Comparison of ENCODE assay signal across 16 cellular contexts in genomic region chrX:44785652-44786051, GRCh38. TPM values are rescaled to one million over a fixed set of nuclear protein-coding genes. Genes with fewer than 3 reads are reported as not detected.
DNase-seq lines count a peak whose midpoint lies in the region; ATAC-seq and TF ChIP-seq lines count a peak whose summit lies in the region.
"Had no signal": no experiment of that assay in that cellular context is flagged by ENCODE, and none has a peak within 500 bp of the region (broad histone marks: within the 10 kb centered on the region; RNA-seq: fewer than 3 reads in every experiment).

No MANE protein-coding gene starts in this region.

- no peaks in the 10 kb centered on the region for H3K4me1 ChIP-seq in IMR-90 (ENCODE audit: control insufficient read depth, insufficient read depth, low read length)
- H3K4me1 ChIP-seq in foreskin keratinocyte, result peaks cover 3% of the 10 kb centered on the region
- H3K4me1 ChIP-seq: BLaER1 treated with 17β-estradiol and CSF1 and Interleukin-3, amounts not matched to agents 10 nM and 100 nM; psoas muscle; suprapubic skin had no signal

- no peak overlapping the region for H3K4ac ChIP-seq in IMR-90 (ENCODE audit: low read depth, low read length)

- H2AK9ac ChIP-seq in IMR-90 (replicated peaks; ENCODE audit: low read depth, low read length, poor library complexity), result no peak overlapping the region

- TF ChIP-seq RAD21 in IMR-90 (IDR thresholded peaks at IDR 0.05; ENCODE audit: low read length), result no peak

- no peak overlapping the region for H2BK15ac ChIP-seq in IMR-90 (ENCODE audit: low read depth, low read length)

- H3K36me3 ChIP-seq in IMR-90 (ENCODE audit: control insufficient read depth, insufficient read depth, low read length), result no peaks in the 10 kb centered on the region
- H3K36me3 ChIP-seq: BLaER1 treated with 17β-estradiol and CSF1 and Interleukin-3, amounts not matched to agents 10 nM and 100 nM; suprapubic skin had no signal

- H2BK20ac ChIP-seq in IMR-90 (ENCODE audit: low read depth, low read length), result no peak overlapping the region

- H3K56ac ChIP-seq in IMR-90 (ENCODE audit: extremely low read depth, insufficient read depth, low read length), result no peak overlapping the region

- intact Hi-C loops in IMR-90 (cut with micrococcal nuclease), result no loop called here

- in situ Hi-C loops in IMR-90 (cut with MboI; ENCODE audit: low sequenced_read_pairs) (no loop called here), astrocyte of the cerebellum (cut with HindIII; ENCODE audit: low sequenced_read_pairs) (no loop called here)

- no peak for TF ChIP-seq POLR2A in IMR-90 (IDR thresholded peaks at IDR 0.05; ENCODE audit: low read depth, low read length)

- H3K18ac ChIP-seq in IMR-90 (ENCODE audit: low read depth, low read length), result no peak overlapping the region

- POLR2A ChIA-PET in IMR-90 (lab: Charles Lee; ENCODE audit: unreplicated experiment), result no interaction called here

- H3K79me1 ChIP-seq in IMR-90 (ENCODE audit: low read depth in 1 of 2, low read length in 2 of 2), result no peaks in the 10 kb centered on the region

- BruUV-seq in IMR-90 (replicated peaks; lab: Mats Ljungman, UMichigan), result no TSS peak

- WGBS in IMR-90 (ENCODE audit: extremely low coverage in 2 of 2, insufficient read length in 1 of 2), 2 experiments, result no CpG with 5 or more reads among the region's 5 CpGs

- TF ChIP-seq CTCF in AG10803 (conservative IDR thresholded peaks at IDR 0.05; ENCODE audit: low read length) (no peak), IMR-90 (conservative IDR thresholded peaks at IDR 0.05; ENCODE audit: low read depth, low read length) (no peak), astrocyte of the cerebellum (IDR thresholded peaks at IDR 0.05; ENCODE audit: low read depth, low read length, missing control alignments) (no peak), foreskin keratinocyte (conservative IDR thresholded peaks at IDR 0.05) (no peak), omental fat pad (IDR thresholded peaks at IDR 0.05) (no peak)

- no peaks in the 10 kb centered on the region for H4K20me1 ChIP-seq in IMR-90 (ENCODE audit: insufficient read depth, low read length)
- H4K20me1 ChIP-seq: BLaER1 treated with 17β-estradiol and CSF1 and Interleukin-3, amounts not matched to agents 10 nM and 100 nM had no signal

- no peak overlapping the region for H4K91ac ChIP-seq in IMR-90 (ENCODE audit: insufficient read depth, low read depth, low read length)

- H3K23ac ChIP-seq in IMR-90 (ENCODE audit: low read depth, low read length), result no peak overlapping the region

- H3K4me2 ChIP-seq in IMR-90 (ENCODE audit: low read depth, low read length), result no peak overlapping the region
- H3K4me2 ChIP-seq: BLaER1 treated with 17β-estradiol and CSF1 and Interleukin-3, amounts not matched to agents 10 nM and 100 nM had no signal

- H2AFZ ChIP-seq in IMR-90 (replicated peaks; ENCODE audit: low read length, poor library complexity), result no peak overlapping the region

- H4K8ac ChIP-seq in IMR-90 (ENCODE audit: low read depth in 2 of 2, low read length in 2 of 2), result no peak overlapping the region

- dilution Hi-C loops in IMR-90 (cut with HindIII; ENCODE audit: low sequenced_read_pairs, unreplicated experiment), result no loop called here

- no peaks in the 10 kb centered on the region for H3K9me1 ChIP-seq in IMR-90 (ENCODE audit: insufficient read depth, low read length)

- H2AK5ac ChIP-seq in IMR-90 (ENCODE audit: low read depth, low read length), result no peak overlapping the region

- no peak overlapping the region for H2BK5ac ChIP-seq in IMR-90 (ENCODE audit: low read depth, low read length, poor library complexity, severe bottlenecking)

- H3K27me3 ChIP-seq in IMR-90 (ENCODE audit: control insufficient read depth, insufficient read depth, low read length) (no peaks in the 10 kb centered on the region), foreskin keratinocyte (no peaks in the 10 kb centered on the region)
- H3K27me3 ChIP-seq: BLaER1 treated with 17β-estradiol and CSF1 and Interleukin-3, amounts not matched to agents 10 nM and 100 nM; suprapubic skin had no signal

- ATAC-seq in IMR-90 (ENCODE audit: low read depth) (peak; percentile 78), foreskin keratinocyte (peak; percentile 90), GM19455 (IDR thresholded peaks at IDR 0.05; ENCODE audit: unreplicated experiment) (no peak), omental fat pad (ENCODE audit: low FRiP score) (no peak)
- ATAC-seq: naive thymus-derived CD4-positive, alpha-beta T cell; psoas muscle had no signal

- no peak overlapping the region for H3K14ac ChIP-seq in IMR-90 (replicated peaks; ENCODE audit: low read depth, low read length)

- no peak overlapping the region for H3K27ac ChIP-seq in IMR-90 (ENCODE audit: insufficient read depth, low read length)
- peak overlapping the region; percentile 56 for H3K27ac ChIP-seq in foreskin keratinocyte
- H3K27ac ChIP-seq: BLaER1 treated with 17β-estradiol and CSF1 and Interleukin-3, amounts not matched to agents 10 nM and 100 nM; psoas muscle; suprapubic skin had no signal

- CTCF ChIA-PET in IMR-90 (lab: Yijun Ruan, JAX), result no interaction called here

- H3K9me3 ChIP-seq in IMR-90 (ENCODE audit: control insufficient read depth, insufficient read depth, low read length), result no peaks in the 10 kb centered on the region
- H3K9me3 ChIP-seq: psoas muscle, suprapubic skin had no signal

- no peak overlapping the region for H2BK120ac ChIP-seq in IMR-90 (ENCODE audit: low read depth, low read length)

- H4K5ac ChIP-seq in IMR-90 (ENCODE audit: low read depth, low read length), result no peak overlapping the region

- H3K9ac ChIP-seq in IMR-90 (ENCODE audit: low read depth, low read length), result no peak overlapping the region
- H3K9ac ChIP-seq: BLaER1 treated with 17β-estradiol and CSF1 and Interleukin-3, amounts not matched to agents 10 nM and 100 nM had no signal

- DNase-seq in AG10803 (ENCODE audit: low read depth) (peak; percentile 68), IMR-90 (peak; percentile 90), astrocyte of the cerebellum (ENCODE audit: low read depth) (peak; percentile 8), foreskin keratinocyte (peak; percentile 58 to 83), iPS-NIHi11 (ENCODE audit: low spot score) (no peak), omental fat pad (ENCODE audit: low spot score) (no peak)
- no peak for DNase-seq in stimulated activated CD4-positive, alpha-beta T cell treated with anti-CD3 and anti-CD28 coated beads, Interleukin-4, amount 100 ng/mL, for 4 hours
- DNase-seq: activated B cell treated with CpG ODN at 0.5 μM for 24 hours; naive thymus-derived CD4-positive, alpha-beta T cell; NCI-H1417; psoas muscle had no signal

- H3K4me3 ChIP-seq in AG10803 (ENCODE audit: low read length) (no peak overlapping the region), IMR-90 (ENCODE audit: insufficient read depth, low read depth, low read length) (no peak overlapping the region), astrocyte of the cerebellum (ENCODE audit: low read depth, low read length) (no peak overlapping the region)
- H3K4me3 ChIP-seq: BLaER1 treated with 17β-estradiol and CSF1 and Interleukin-3, amounts not matched to agents 10 nM and 100 nM; psoas muscle; suprapubic skin had no signal

TF ChIP-seq in IMR-90, 13 proteins besides CTCF, POLR2A, EP300 and RAD21:
- no peak for TF ChIP-seq MAFK (IDR thresholded peaks at IDR 0.05; ENCODE audit: low read depth, low read length)
- peak; percentile 44; the same call in 1 of the 2 replicates for TF ChIP-seq NFE2L2 (IDR thresholded peaks at IDR 0.05; ENCODE audit: low read depth, low read length)
- peak; percentile 37 for TF ChIP-seq FOS (IDR thresholded peaks at IDR 0.05; ENCODE audit: low read depth, low read length)

RNA-seq across cellular contexts. Expression of gene DUSP21, which starts 58.2 kb away (rescaled TPM):
- not detected in 2 replicates for total RNA-seq in IMR-90 (2012; rRNA removed)
- polyA plus RNA-seq in IMR-90 (2012; rRNA removed), result not detected in 2 replicates
- not detected in 2 replicates for polyA plus RNA-seq in IMR-90 (2012; cell fraction: cytosol; rRNA removed)
- polyA plus RNA-seq in IMR-90 (2012; cell fraction: nucleus; rRNA removed; ENCODE audit: low replicate concordance), result not detected in 2 replicates
- not detected in 2 replicates for total RNA-seq in foreskin keratinocyte
- not detected in 2 replicates for polyA plus RNA-seq in foreskin keratinocyte
- not detected for total RNA-seq in omental fat pad
- total RNA-seq: activated B cell treated with CpG ODN at 0.5 μM for 24 hours; G401; naive thymus-derived CD4-positive, alpha-beta T cell; psoas muscle; suprapubic skin had no signal
- polyA plus RNA-seq: liver; naive thymus-derived CD4-positive, alpha-beta T cell; psoas muscle had no signal

Comparison
In these comparisons a context has a peak if more than half of its experiments do, and no peak if none do; other contexts are left out.
1. DNase-seq: peak in AG10803 (single experiment), IMR-90 (single experiment), astrocyte of the cerebellum (single experiment) and foreskin keratinocyte (2 of 2); none in iPS-NIHi11 (single experiment), omental fat pad (single experiment) and stimulated activated CD4-positive, alpha-beta T cell treated with anti-CD3 and anti-CD28 coated beads, Interleukin-4, amount 100 ng/mL, for 4 hours (0 of 2).
2. ATAC-seq: peak in IMR-90 (single experiment) and foreskin keratinocyte (single experiment); none in GM19455 (single experiment) and omental fat pad (single experiment).